12 cellular contexts compared by ENCODE assay signal in the genomic region with DNA sequence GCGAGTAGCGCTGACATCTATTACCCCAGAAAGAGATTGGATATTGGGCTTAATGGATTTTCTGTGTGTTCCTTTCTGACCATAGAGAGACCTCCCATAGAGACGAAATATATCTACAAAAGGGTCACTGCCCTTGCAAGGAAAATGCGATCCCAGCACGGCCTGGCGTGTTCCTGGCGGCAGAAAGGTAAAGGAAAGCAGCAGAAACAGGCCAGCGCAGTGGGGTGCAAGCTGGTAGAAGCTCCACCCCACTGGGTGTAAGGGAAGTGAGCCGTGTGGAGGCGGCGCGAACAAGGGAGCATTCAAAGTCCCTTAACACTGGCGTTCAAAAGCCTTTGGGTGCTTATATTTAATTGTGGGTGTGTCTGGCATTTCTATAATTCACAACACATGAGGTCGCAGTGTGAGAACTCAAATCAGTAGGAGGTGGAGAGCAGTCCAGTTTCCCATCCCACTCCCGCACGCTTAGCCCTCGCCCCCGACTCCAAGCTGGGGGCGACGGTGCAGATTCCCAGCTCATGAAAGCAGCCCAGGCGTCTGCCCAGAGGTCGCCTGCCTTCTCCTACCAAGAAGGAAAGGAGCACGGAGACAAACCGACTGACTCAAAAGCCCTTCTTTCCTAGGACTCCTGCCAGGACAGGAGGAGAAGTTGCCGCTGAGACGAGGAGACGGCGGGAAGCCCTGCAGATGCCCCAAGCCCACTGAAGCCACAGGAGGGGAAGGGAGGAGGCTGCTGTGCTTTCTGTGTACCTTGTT.
DNase-seq lines count a peak whose midpoint lies in the region; ATAC-seq and TF ChIP-seq lines count a peak whose summit lies in the region.
"Had no signal": no experiment of that assay in that cellular context is flagged by ENCODE, and none has a peak within 500 bp of the region (broad histone marks: within the 10 kb centered on the region; RNA-seq: fewer than 3 reads in every experiment).

No MANE protein-coding gene starts in this region.

- peaks cover 6 to 16% of the 10 kb centered on the region in 2 donors for H3K4me1 ChIP-seq in breast epithelium

- no peak overlapping the region for H3K27ac ChIP-seq in breast epithelium
- H3K27ac ChIP-seq: SK-N-MC had no signal

- no peaks in the 10 kb centered on the region for H3K36me3 ChIP-seq in breast epithelium

- H3K4me1 Mint-ChIP-seq in T-helper 17 cell: peaks cover 69% of the 10 kb centered on the region
- peaks cover 89% of the 10 kb centered on the region for H3K4me1 Mint-ChIP-seq in stimulated activated naive CD8-positive, alpha-beta T cell treated with anti-CD3 and anti-CD28 coated beads, Interleukin-15, amount 100 ng/mL, for 72 hours

- H3K27me3 ChIP-seq in breast epithelium: no peaks in the 10 kb centered on the region

- no peaks in the 10 kb centered on the region for H3K9me3 ChIP-seq in T-helper 17 cell (ENCODE audit: control insufficient read depth, low read length, poor library complexity, severe bottlenecking)
- H3K9me3 ChIP-seq in breast epithelium: no peaks in the 10 kb centered on the region

- TF ChIP-seq CTCF in breast epithelium (IDR thresholded peaks at IDR 0.05): no peak

- H3K4me3 ChIP-seq in breast epithelium: peak overlapping the region in 1 of 3 donors; percentile 23
- H3K4me3 ChIP-seq: coronary artery, SK-N-MC had no signal

- peak overlapping the region; percentile 88 for H3K4me3 Mint-ChIP-seq in T-helper 17 cell
- H3K4me3 Mint-ChIP-seq in stimulated activated naive CD8-positive, alpha-beta T cell treated with anti-CD3 and anti-CD28 coated beads, Interleukin-15, amount 100 ng/mL, for 72 hours: peak overlapping the region; percentile 81 to 91

- intact Hi-C loops in breast epithelium (cut with DNase I; ENCODE audit: low total_unique reads): no loop called here

- H3K27ac Mint-ChIP-seq in T-helper 17 cell: peak overlapping the region; percentile 98
- H3K27ac Mint-ChIP-seq in stimulated activated naive CD8-positive, alpha-beta T cell treated with anti-CD3 and anti-CD28 coated beads, Interleukin-15, amount 100 ng/mL, for 72 hours: peak overlapping the region; percentile 93 to 95

- H3K36me3 Mint-ChIP-seq in T-helper 17 cell (ENCODE audit: low read depth): no peaks in the 10 kb centered on the region

- TF ChIP-seq POLR2A in breast epithelium (IDR thresholded peaks at IDR 0.05): no peak

- H3K9me3 Mint-ChIP-seq in stimulated activated naive CD8-positive, alpha-beta T cell treated with anti-CD3 and anti-CD28 coated beads, Interleukin-15, amount 100 ng/mL, for 72 hours: no peaks in the 10 kb centered on the region

- ATAC-seq in T-helper 17 cell: peak; percentile 69
- peak; percentile 64 for ATAC-seq in stimulated activated naive CD8-positive, alpha-beta T cell treated with anti-CD3 and anti-CD28 coated beads, Interleukin-15, amount 100 ng/mL, for 72 hours

- DNase-seq in T-helper 17 cell (peak; percentile 33 to 45 (median 39)), islet precursor cell (peak; percentile 57), AG08396 (ENCODE audit: low spot score) (no peak), hypothalamus (lab: John Stamatoyannopoulos, UW) (no peak), LoVo (ENCODE audit: low spot score) (no peak), breast epithelium (ENCODE audit: low spot score in 2 of 2) (no peak)
- peak; percentile 46 for DNase-seq in activated effector memory CD4-positive, alpha-beta T cell treated with Interleukin-2 at 50 U/mL for 16 hours
- peak; percentile 57 to 64 for DNase-seq in stimulated activated naive CD8-positive, alpha-beta T cell treated with anti-CD3 and anti-CD28 coated beads, Interleukin-15, amount 100 ng/mL, for 72 hours
- DNase-seq: NCI-H187, posterior cingulate gyrus had no signal

- no peaks in the 10 kb centered on the region for H3K27me3 Mint-ChIP-seq in T-helper 17 cell
- no peaks in the 10 kb centered on the region for H3K27me3 Mint-ChIP-seq in stimulated activated naive CD8-positive, alpha-beta T cell treated with anti-CD3 and anti-CD28 coated beads, Interleukin-15, amount 100 ng/mL, for 72 hours

Comparison
In these comparisons a context has a peak if more than half of its experiments do, and no peak if none do; other contexts are left out.
1. DNase-seq: peak in T-helper 17 cell (3 of 3), activated effector memory CD4-positive, alpha-beta T cell treated with Interleukin-2 at 50 U/mL for 16 hours (single experiment), islet precursor cell (single experiment) and stimulated activated naive CD8-positive, alpha-beta T cell treated with anti-CD3 and anti-CD28 coated beads, Interleukin-15, amount 100 ng/mL, for 72 hours (2 of 2); none in AG08396 (single experiment), hypothalamus (0 of 51), LoVo (single experiment) and breast epithelium (0 of 2).